9 cellular contexts compared by ENCODE assay signal in genomic region chr2:62457555-62457954, GRCh38. TPM values are rescaled to one million over a fixed set of nuclear protein-coding genes. Genes with fewer than 3 reads are reported as not detected.
DNase-seq lines count a peak whose midpoint lies in the region; ATAC-seq and TF ChIP-seq lines count a peak whose summit lies in the region.
"Had no signal": no experiment of that assay in that cellular context is flagged by ENCODE, and none has a peak within 500 bp of the region (broad histone marks: within the 10 kb centered on the region; RNA-seq: fewer than 3 reads in every experiment).

No MANE protein-coding gene starts in this region.

- no peak for ATAC-seq in naive thymus-derived CD8-positive, alpha-beta T cell
- ATAC-seq in GM18873 (IDR thresholded peaks at IDR 0.05; ENCODE audit: low FRiP score, unreplicated experiment) = no peak
- ATAC-seq in HG02870 (IDR thresholded peaks at IDR 0.05; ENCODE audit: unreplicated experiment) = no peak

- H3K4me1 Mint-ChIP-seq in dendritic cell treated with granulocyte-macrophage colony-stimulating factor and Interleukin-4, amounts not matched to agents 40 ng/mL and 50 ng/mL, for 4 days (ENCODE audit: low read depth) = peaks cover 13% of the 10 kb centered on the region
- H3K4me1 Mint-ChIP-seq in naive thymus-derived CD8-positive, alpha-beta T cell = no peaks in the 10 kb centered on the region

- CTCF ChIA-PET in AG04449 (lab: Yijun Ruan, JAX) = interaction anchor here (0.6 to 11.2 kb wide), 62 partner anchors 8 to 539 kb away, joined by 3 to 196 read pairs (median 5); no protein-coding TSS in a partner anchor

- TF ChIP-seq CTCF in AG04449 (IDR thresholded peaks at IDR 0.05; ENCODE audit: insufficient read depth, low read length, missing control alignments) = no peak

- H3K4me3 ChIP-seq in AG04449 (ENCODE audit: low read depth, low read length) = peak overlapping the region; percentile 61; the same call in 1 of the 2 replicates
- peak overlapping the region; percentile 54 for H3K4me3 ChIP-seq in MG63

- intact Hi-C loops in dendritic cell treated with granulocyte-macrophage colony-stimulating factor and Interleukin-4, amounts not matched to agents 40 ng/mL and 50 ng/mL, for 4 days (cut with micrococcal nuclease) = loop anchor here (1.0 to 5.0 kb wide), 4 partner anchors 318 to 1085 kb away; no protein-coding TSS in a partner anchor

- no peaks in the 10 kb centered on the region for H3K36me3 Mint-ChIP-seq in dendritic cell treated with granulocyte-macrophage colony-stimulating factor and Interleukin-4, amounts not matched to agents 40 ng/mL and 50 ng/mL, for 4 days (ENCODE audit: low read depth)
- H3K36me3 Mint-ChIP-seq in naive thymus-derived CD8-positive, alpha-beta T cell = peaks cover 0 to 2% (median 0%) of the 10 kb centered on the region in 3 donors

- peak overlapping the region; percentile 70 for H3K4me3 Mint-ChIP-seq in dendritic cell treated with granulocyte-macrophage colony-stimulating factor and Interleukin-4, amounts not matched to agents 40 ng/mL and 50 ng/mL, for 4 days
- H3K4me3 Mint-ChIP-seq in naive thymus-derived CD8-positive, alpha-beta T cell = peak overlapping the region; percentile 47 to 79 (median 56)

- no peaks in the 10 kb centered on the region for H3K27me3 ChIP-seq in MG63

- POLR2A ChIA-PET in AG04449 (lab: Yijun Ruan, JAX) = interaction anchor here (0.8 to 1.8 kb wide), 4 partner anchors 121 to 318 kb away, joined by 3 to 10 read pairs (median 6); partner anchors contain the start of gene EHBP1
- POLR2A ChIA-PET in naive thymus-derived CD8-positive, alpha-beta T cell (lab: Charles Lee) = interaction anchor here (0.6 kb wide), 2 partner anchors 597 to 1239 kb away, joined by 3 to 6 read pairs; no protein-coding TSS in a partner anchor

- H3K36me3 ChIP-seq in MG63 = no peaks in the 10 kb centered on the region; the same call in 1 of the 2 replicates

- no peaks in the 10 kb centered on the region for H3K9me3 Mint-ChIP-seq in dendritic cell treated with granulocyte-macrophage colony-stimulating factor and Interleukin-4, amounts not matched to agents 40 ng/mL and 50 ng/mL, for 4 days
- no peaks in the 10 kb centered on the region for H3K9me3 Mint-ChIP-seq in naive thymus-derived CD8-positive, alpha-beta T cell

- H3K27me3 Mint-ChIP-seq in dendritic cell treated with granulocyte-macrophage colony-stimulating factor and Interleukin-4, amounts not matched to agents 40 ng/mL and 50 ng/mL, for 4 days = peaks cover 17% of the 10 kb centered on the region
- peaks cover 3 to 14% (median 5%) of the 10 kb centered on the region in 5 donors for H3K27me3 Mint-ChIP-seq in naive thymus-derived CD8-positive, alpha-beta T cell

- peak overlapping the region; percentile 34 for H3K27ac Mint-ChIP-seq in dendritic cell treated with granulocyte-macrophage colony-stimulating factor and Interleukin-4, amounts not matched to agents 40 ng/mL and 50 ng/mL, for 4 days
- no peak overlapping the region for H3K27ac Mint-ChIP-seq in naive thymus-derived CD8-positive, alpha-beta T cell

- H3K9me3 ChIP-seq in MG63 = no peaks in the 10 kb centered on the region

- DNase-seq in AG04449 (ENCODE audit: low read depth, low spot score) = no peak
- DNase-seq in MG63 = no peak
- no peak for DNase-seq in naive thymus-derived CD8-positive, alpha-beta T cell
- DNase-seq in NCI-H524 (lab: John Stamatoyannopoulos, UW) = no peak
- DNase-seq in NCI-H2029 (lab: John Stamatoyannopoulos, UW) = no peak

RNA-seq across cellular contexts. Expression of gene TMEM17, which starts 48.4 kb away (rescaled TPM):
- 2.0 and 2.6 TPM in 2 replicates for total RNA-seq in MG63 (2014; rRNA removed; shearing (Covaris generic); ENCODE audit: low replicate concordance)
- not detected for total RNA-seq in naive thymus-derived CD8-positive, alpha-beta T cell
- not detected for polyA plus RNA-seq in naive thymus-derived CD8-positive, alpha-beta T cell
- total RNA-seq: T-helper 1 cell treated with Interleukin-12 subunit alpha and Interleukin-12 subunit beta and Interleukin-4 antibody, amounts not matched to agents 30 ng/mL and 1 ng/mL, for 36 hours had no signal
